ENCODE assay signal across 11 cellular contexts in genomic region chr20:31496761-31497295, GRCh38. TPM values are rescaled to one million over a fixed set of nuclear protein-coding genes. Genes with fewer than 3 reads are reported as not detected.
DNase-seq lines count a peak whose midpoint lies in the region; TF ChIP-seq lines count a peak whose summit lies in the region.
"Had no signal": no experiment of that assay in that cellular context is flagged by ENCODE, and none has a peak within 500 bp of the region (broad histone marks: within the 10 kb centered on the region; RNA-seq: fewer than 3 reads in every experiment).

No MANE protein-coding gene starts in this region.

- H3K9ac ChIP-seq in rectal smooth muscle tissue (ENCODE audit: low read length): no peak overlapping the region

- H3K27ac ChIP-seq in rectal smooth muscle tissue (ENCODE audit: low read depth, low read length) (peak overlapping the region; percentile 60), dorsolateral prefrontal cortex (peak overlapping the region in 9 of 59 donors; percentile 2 to 68 (median 28))

- peak overlapping the region; percentile 6; the same call in 1 of the 2 replicates for H3K4me3 ChIP-seq in AG09309 (ENCODE audit: control insufficient read depth, low read depth, low read length)
- H3K4me3 ChIP-seq in rectal smooth muscle tissue (ENCODE audit: low read length): peak overlapping the region; percentile 44
- H3K4me3 ChIP-seq in dorsolateral prefrontal cortex: no peak overlapping the region

- TF ChIP-seq CTCF in AG09309 (IDR thresholded peaks at IDR 0.05; ENCODE audit: control insufficient read depth, insufficient read depth, low read depth, low read length, missing control alignments) (no peak), dorsolateral prefrontal cortex (IDR thresholded peaks at IDR 0.05 in 54 of 56, conservative IDR thresholded peaks at IDR 0.05 in 2 of 56; ENCODE audit: low read depth in 1 of 56, partially characterized antibody in 56 of 56) (no peak)

- peaks cover 8% of the 10 kb centered on the region for H3K4me1 ChIP-seq in rectal smooth muscle tissue (ENCODE audit: control insufficient read depth, insufficient read depth, low read length)

- no peak for DNase-seq in AG09309 (ENCODE audit: low read depth)
- peak; percentile 26 for DNase-seq in NCI-H2171 treated with DMSO at 0.1 percent for 48 hours (lab: John Stamatoyannopoulos, UW)
- peak; percentile 37 for DNase-seq in glomerular visceral epithelial cell (ENCODE audit: extremely low spot score)
- DNase-seq in dorsolateral prefrontal cortex: no peak
- no peak for DNase-seq in NOMO-1 (lab: John Stamatoyannopoulos, UW; ENCODE audit: unreplicated experiment in 2 of 2)
- no peak for DNase-seq in kidney glomerular epithelial cell (lab: John Stamatoyannopoulos, UW)
- DNase-seq in SKM-1 (lab: John Stamatoyannopoulos, UW; ENCODE audit: unreplicated experiment): no peak
- DNase-seq: mesendoderm; MV-4-11; stimulated activated CD4-positive, alpha-beta T cell treated with anti-CD3 and anti-CD28 coated beads, Interleukin-4, amount 100 ng/mL, for 1 hour had no signal

- intact Hi-C loops in dorsolateral prefrontal cortex (cut with DNase I): no loop called here

- no peaks in the 10 kb centered on the region for H3K36me3 ChIP-seq in rectal smooth muscle tissue (ENCODE audit: control insufficient read depth, insufficient read depth, low read length)

- H3K27me3 ChIP-seq in rectal smooth muscle tissue (ENCODE audit: control insufficient read depth, insufficient read depth, low read length) (no peaks in the 10 kb centered on the region), dorsolateral prefrontal cortex (peaks cover 0 to 23% (median 3%) of the 10 kb centered on the region in 45 donors)

RNA-seq across cellular contexts. Expression of gene HM13, which starts 17.4 kb away (rescaled TPM):
- 100 to 1,000 TPM in 39 of 120 experiments, 10 to 100 TPM in 81; 70.0 to 134 (median 94.9) TPM for total RNA-seq in dorsolateral prefrontal cortex

RNA-seq across cellular contexts. Expression of gene REM1, which starts 21.7 kb away (rescaled TPM):
- 1 to 10 TPM in 11 of 120 experiments, under 1 TPM in 62, not detected in 47; 0.26 to 1.3 (median 0.50) TPM for total RNA-seq in dorsolateral prefrontal cortex

RNA-seq across cellular contexts. Expression of gene DEFB124, which starts 21.9 kb away (rescaled TPM):
- total RNA-seq in dorsolateral prefrontal cortex: not detected

RNA-seq across cellular contexts. Expression of gene DEFB123, which starts 56.4 kb away (rescaled TPM):
- not detected for total RNA-seq in dorsolateral prefrontal cortex

Comparison
In these comparisons a context has a peak if more than half of its experiments do, and no peak if none do; other contexts are left out.
1. DNase-seq: peak in NCI-H2171 treated with DMSO at 0.1 percent for 48 hours (single experiment) and glomerular visceral epithelial cell (single experiment); none in AG09309 (single experiment), dorsolateral prefrontal cortex (0 of 10), NOMO-1 (0 of 2), kidney glomerular epithelial cell (single experiment) and SKM-1 (single experiment).
2. H3K4me3 ChIP-seq: peak in AG09309 (single experiment) and rectal smooth muscle tissue (single experiment); none in dorsolateral prefrontal cortex (0 of 59).